ENCODE assay signal across 21 cellular contexts in the genomic region with DNA sequence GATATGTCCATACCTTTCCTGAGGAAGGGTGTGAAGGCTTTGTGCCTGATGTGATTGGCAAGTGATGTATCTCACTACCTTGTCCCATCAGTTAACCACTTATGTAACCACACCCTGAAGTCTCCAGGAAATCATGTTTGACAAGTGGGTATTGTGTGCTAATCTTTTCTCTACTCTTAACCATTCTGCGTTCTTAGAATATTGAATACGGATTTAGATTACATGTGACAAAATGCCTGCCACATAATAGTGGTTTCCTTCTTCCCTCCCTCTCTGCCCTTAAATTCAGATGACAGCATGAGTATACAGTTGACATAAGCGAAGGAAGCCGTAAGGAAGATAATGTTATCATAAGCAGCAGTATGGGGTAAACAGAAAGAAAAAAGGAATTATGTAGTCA.
DNase-seq lines count a peak whose midpoint lies in the region; ATAC-seq and TF ChIP-seq lines count a peak whose summit lies in the region.
"Had no signal": no experiment of that assay in that cellular context is flagged by ENCODE, and none has a peak within 500 bp of the region (broad histone marks: within the 10 kb centered on the region; RNA-seq: fewer than 3 reads in every experiment).

No MANE protein-coding gene starts in this region.

- peak overlapping the region; percentile 28 to 96 (median 49) for H3K27ac ChIP-seq in thyroid gland
- H3K27ac ChIP-seq: C4-2B, RWPE1 had no signal

- H3K27me3 Mint-ChIP-seq in activated T-helper 17 cell treated with anti-CD3 and anti-CD28 coated beads, Interleukin-2, amount 50 U/mL, for 72 hours = no peaks in the 10 kb centered on the region

- no peak for ATAC-seq in activated T-helper 17 cell treated with anti-CD3 and anti-CD28 coated beads, Interleukin-2, amount 50 U/mL, for 72 hours (replicated peaks)
- no peak for ATAC-seq in Right ventricle myocardium superior (ENCODE audit: poor library complexity)
- ATAC-seq: HepG2, PC-3 had no signal

- H3K4me1 ChIP-seq in thyroid gland = peaks cover 32 to 59% of the 10 kb centered on the region in 2 donors

- H3K36me3 Mint-ChIP-seq in activated T-helper 17 cell treated with anti-CD3 and anti-CD28 coated beads, Interleukin-2, amount 50 U/mL, for 72 hours (ENCODE audit: low read depth) = peaks cover 93% of the 10 kb centered on the region

- no peak for TF ChIP-seq CTCF in thyroid gland (IDR thresholded peaks at IDR 0.05)

- DNase-seq in OCI-M2 (lab: John Stamatoyannopoulos, UW; ENCODE audit: unreplicated experiment) (peak; percentile 11), amniotic epithelial cell (ENCODE audit: low read depth) (peak; percentile 19), iris pigment epithelial cell (ENCODE audit: low read depth) (peak; percentile 29), thyroid gland (no peak), cortex of kidney (lab: John Stamatoyannopoulos, UW) (no peak), Right ventricle myocardium superior (no peak)
- DNase-seq: ACHN, AML-193, DMS 273 treated with DMSO at 0.1 percent for 48 hours, DND-41, H9, NCI-H1417, NCI-H187, NCI-H2107, NCI-H510A treated with DMSO at 0.1 percent for 48 hours, NCI-H774, PC-3 had no signal

- no peak overlapping the region for H3K4me3 Mint-ChIP-seq in activated T-helper 17 cell treated with anti-CD3 and anti-CD28 coated beads, Interleukin-2, amount 50 U/mL, for 72 hours
- H3K4me3 Mint-ChIP-seq: H9 had no signal

- no peaks in the 10 kb centered on the region for H3K9me3 Mint-ChIP-seq in activated T-helper 17 cell treated with anti-CD3 and anti-CD28 coated beads, Interleukin-2, amount 50 U/mL, for 72 hours
- H3K9me3 Mint-ChIP-seq: H9 had no signal

- H3K4me3 ChIP-seq in thyroid gland (replicated peaks in 1 of 3) = no peak overlapping the region

- intact Hi-C loops in thyroid gland (cut with DNase I) (no loop called here), Right ventricle myocardium superior (cut with DNase I) (no loop called here)

- TF ChIP-seq POLR2A in thyroid gland (IDR thresholded peaks at IDR 0.05) = no peak

- no peak overlapping the region for H3K27ac Mint-ChIP-seq in activated T-helper 17 cell treated with anti-CD3 and anti-CD28 coated beads, Interleukin-2, amount 50 U/mL, for 72 hours

- peaks cover 20% of the 10 kb centered on the region for H3K4me1 Mint-ChIP-seq in activated T-helper 17 cell treated with anti-CD3 and anti-CD28 coated beads, Interleukin-2, amount 50 U/mL, for 72 hours

- 91 to 94% methylated on average over 4 of the region's 4 CpGs for WGBS in thyroid gland, 2 donors

- no peaks in the 10 kb centered on the region for H3K27me3 ChIP-seq in thyroid gland

- peaks cover 28 to 43% of the 10 kb centered on the region in 2 donors for H3K36me3 ChIP-seq in thyroid gland

- H3K9me3 ChIP-seq in thyroid gland = no peaks in the 10 kb centered on the region

Comparison
In these comparisons a context has a peak if more than half of its experiments do, and no peak if none do; other contexts are left out.
1. DNase-seq: peak in OCI-M2 (single experiment), amniotic epithelial cell (single experiment) and iris pigment epithelial cell (single experiment); none in thyroid gland (0 of 2), cortex of kidney (single experiment) and Right ventricle myocardium superior (single experiment).